ENCODE assay signal across 1 cellular context in the genomic region with DNA sequence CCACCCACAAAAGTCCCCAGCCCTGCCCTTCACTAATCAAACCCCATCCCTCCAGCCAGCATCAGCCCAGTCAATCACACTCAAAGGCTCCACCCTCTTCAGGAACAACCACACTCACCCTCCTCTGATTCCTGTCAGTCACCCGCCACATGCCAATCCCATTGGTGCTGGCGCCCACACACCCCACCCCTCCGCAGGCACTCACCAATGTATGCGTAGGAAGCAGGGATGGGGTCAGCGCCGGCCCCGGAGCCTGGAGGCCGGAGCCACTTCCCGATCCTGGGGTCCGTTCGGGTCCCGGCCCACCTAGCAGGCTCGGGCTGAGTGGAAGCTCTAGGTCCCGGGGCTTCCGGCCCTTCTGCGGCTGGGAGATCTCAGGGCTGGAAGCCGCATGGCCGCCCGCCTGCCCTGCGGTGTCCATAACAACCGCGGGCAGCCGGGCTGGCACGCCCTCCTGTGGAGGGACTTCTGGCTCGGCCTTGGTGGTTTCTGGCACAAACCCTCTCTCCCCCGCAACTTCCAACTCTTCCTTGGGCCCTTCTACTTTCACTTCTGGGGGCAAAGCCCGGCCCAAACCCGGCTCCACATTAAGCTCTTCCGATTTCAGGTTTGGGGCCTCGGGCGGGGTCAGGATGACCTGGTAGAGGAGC.
A peak's percentile ranks its signal among the peaks of the same experiment; 100 is the strongest.
TF ChIP-seq lines count a peak whose summit lies in the region.

No MANE protein-coding gene starts in this region.

TF ChIP-seq in H1, 55 proteins besides CTCF, POLR2A, EP300 and RAD21:
- TF ChIP-seq SP1 (IDR thresholded peaks at IDR 0.05; ENCODE audit: low read depth, low read length) (peak; percentile 67; the same call in 1 of the 2 replicates), CEBPB (IDR thresholded peaks at IDR 0.05; ENCODE audit: low read depth, low read length) (no peak), SP2 (IDR thresholded peaks at IDR 0.05; ENCODE audit: low read length) (peak; percentile 26; the same call in 1 of the 2 replicates)
